ENCODE assay signal across 8 cellular contexts in the genomic region with DNA sequence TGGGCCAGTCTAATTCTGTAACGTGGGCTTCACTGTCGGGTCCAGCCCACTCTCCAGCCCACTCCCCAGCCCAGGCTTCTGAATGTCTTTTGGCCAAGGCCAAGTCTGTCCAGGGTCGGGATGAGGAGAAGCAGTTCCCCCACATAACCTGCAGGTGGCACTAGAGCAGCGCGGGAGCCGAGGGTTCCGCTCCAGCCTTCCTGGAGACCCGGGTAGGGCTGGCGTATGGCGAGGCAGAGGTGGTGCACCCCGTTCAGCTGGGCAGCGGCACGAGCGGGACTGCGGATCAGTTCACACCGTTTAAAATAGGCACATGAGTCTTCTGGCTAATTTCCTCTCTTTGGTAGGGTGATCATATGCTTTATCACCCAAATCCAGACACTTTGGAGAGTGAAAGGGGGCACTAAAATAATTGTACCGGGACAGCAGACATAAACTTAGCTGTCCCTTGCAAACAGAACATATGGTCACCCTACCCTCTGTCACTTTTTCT.
DNase-seq lines count a peak whose midpoint lies in the region; ATAC-seq, FAIRE-seq and TF ChIP-seq lines count a peak whose summit lies in the region.

No MANE protein-coding gene starts in this region.

- WGBS in A549 (ENCODE audit: missing lambda C conversion rate), result 5% methylated on average over 13 of the region's 17 CpGs

- TF ChIP-seq RAD21 in A549 (conservative IDR thresholded peaks at IDR 0.05 in 1 of 2, IDR thresholded peaks at IDR 0.05 in 1 of 2), result peak; percentile 91

- CTCF ChIA-PET in A549 (lab: Yijun Ruan, JAX), result interaction anchor here (0.6 to 4.4 kb wide), 45 partner anchors 8 to 819 kb away, joined by 3 to 58 read pairs (median 5); partner anchors contain the start of gene DRD1

- TF ChIP-seq EP300 in A549 (IDR thresholded peaks at IDR 0.05), result no peak

- TF ChIP-seq CTCF in A549 (IDR thresholded peaks at IDR 0.05) (peak; percentile 85), mesothelial cell of epicardium (IDR thresholded peaks at IDR 0.05; ENCODE audit: unreplicated experiment) (peak; percentile 84)

- H3K27ac ChIP-seq in A549, result no peak overlapping the region

- peaks cover 2% of the 10 kb centered on the region for H3K36me3 Mint-ChIP-seq in mesothelial cell of epicardium

- DNase-seq in A549 (ENCODE audit: low read depth in 1 of 2, low spot score in 1 of 2) (peak; percentile 58 to 82), GM12891 (ENCODE audit: insufficient read length, low spot score) (peak; percentile 49), NCI-H345 treated with DMSO at 0.1 percent for 48 hours (lab: John Stamatoyannopoulos, UW; ENCODE audit: unreplicated experiment) (peak; percentile 35), mesothelial cell of epicardium (ENCODE audit: low spot score in 2 of 2, unreplicated experiment in 2 of 2) (peak; percentile 43 to 84)
- DNase-seq in activated CD4-positive, alpha-beta T cell treated with anti-CD3 and anti-CD28 coated beads, Interleukin-2, amount 50 U/mL, for 24 hours (ENCODE audit: low read depth in 1 of 2, low spot score in 1 of 2), result peak; percentile 32 to 42
- DNase-seq in effector CD4-positive, alpha-beta T cell, result peak; percentile 16
- peak; percentile 79 for DNase-seq in stimulated activated CD8-positive, alpha-beta memory T cell treated with anti-CD3 and anti-CD28 coated beads, Interleukin-4, amount 100 ng/mL, for 48 hours

- H3K27ac Mint-ChIP-seq in mesothelial cell of epicardium, result no peak overlapping the region

- peaks cover 4% of the 10 kb centered on the region for H3K27me3 Mint-ChIP-seq in mesothelial cell of epicardium (ENCODE audit: low read depth)

- peak; percentile 74 for FAIRE-seq in A549 (lab: Jason Lieb, UNC)
- FAIRE-seq in GM12891 (lab: Jason Lieb, UNC), result peak; percentile 83

- peak overlapping the region; percentile 41 for H3K4me3 Mint-ChIP-seq in mesothelial cell of epicardium

- 0 out of 3 replicates have a peak overlapping the region, but pooled peaks have one; percentile 9 for H3K4me3 ChIP-seq in A549

- H3K4me1 Mint-ChIP-seq in mesothelial cell of epicardium, result peaks cover 2% of the 10 kb centered on the region

- peak overlapping the region; percentile 71 for H3K4me2 ChIP-seq in A549

- H3K4me1 ChIP-seq in A549, result no peaks in the 10 kb centered on the region

- H3K9me3 Mint-ChIP-seq in mesothelial cell of epicardium, result peaks cover 20% of the 10 kb centered on the region

- TF ChIP-seq POLR2A in A549 (IDR thresholded peaks at IDR 0.05; ENCODE audit: low read length) (no peak), GM12891 (IDR thresholded peaks at IDR 0.05; ENCODE audit: low read depth, low read length) (no peak)

- ATAC-seq in A549 (peak; percentile 98 to 100), HG02981 (IDR thresholded peaks at IDR 0.05; ENCODE audit: unreplicated experiment) (peak; percentile 98)

- POLR2A ChIA-PET in A549 (lab: Yijun Ruan, JAX), result no interaction called here

- no peaks in the 10 kb centered on the region for H3K9me3 ChIP-seq in A549

TF ChIP-seq in A549, 52 proteins besides CTCF, POLR2A, EP300 and RAD21:
- TF ChIP-seq RARB (CRISPR knock-in tag; IDR thresholded peaks at IDR 0.05) (no peak), SMC3 (IDR thresholded peaks at IDR 0.05) (peak; percentile 84)

TF ChIP-seq in GM12891, 5 proteins besides CTCF, POLR2A, EP300 and RAD21:
- TF ChIP-seq PAX5 (IDR thresholded peaks at IDR 0.05; ENCODE audit: insufficient read depth, low read length, severe bottlenecking), result no peak
- no peak for TF ChIP-seq POU2F2 (IDR thresholded peaks at IDR 0.05; ENCODE audit: low read depth, low read length)
- TF ChIP-seq POLR2AphosphoS5 (IDR thresholded peaks at IDR 0.05; ENCODE audit: low read depth, low read length), result no peak
- no peak for TF ChIP-seq TAF1 (IDR thresholded peaks at IDR 0.05; ENCODE audit: low read depth, low read length)
- TF ChIP-seq SPI1 (IDR thresholded peaks at IDR 0.05; ENCODE audit: low read depth, low read length), result no peak

Comparison
In these comparisons a context has a peak if more than half of its experiments do, and no peak if none do; other contexts are left out.
1. DNase-seq: peak in every context shown above with its lines; median percentile 79 in stimulated activated CD8-positive, alpha-beta memory T cell treated with anti-CD3 and anti-CD28 coated beads, Interleukin-4, amount 100 ng/mL, for 48 hours; 70 in A549; 64 in mesothelial cell of epicardium; 49 in GM12891; 37 in activated CD4-positive, alpha-beta T cell treated with anti-CD3 and anti-CD28 coated beads, Interleukin-2, amount 50 U/mL, for 24 hours; 35 in NCI-H345 treated with DMSO at 0.1 percent for 48 hours; 16 in effector CD4-positive, alpha-beta T cell.